Comparison of ENCODE assay signal across 24 cellular contexts in genomic region chr1:17674707-17675505, GRCh38.
DNase-seq lines count a peak whose midpoint lies in the region; ATAC-seq, FAIRE-seq and TF ChIP-seq lines count a peak whose summit lies in the region.
"Had no signal": no experiment of that assay in that cellular context is flagged by ENCODE, and none has a peak within 500 bp of the region (broad histone marks: within the 10 kb centered on the region; RNA-seq: fewer than 3 reads in every experiment).

No MANE protein-coding gene starts in this region.

- H3K27me3 Mint-ChIP-seq in neural progenitor cell (ENCODE audit: insufficient read depth, low read depth), result peaks cover 6% of the 10 kb centered on the region
- H3K27me3 Mint-ChIP-seq: stimulated activated memory B cell treated with anti-CD40 and anti-IgM and Interleukin-4, amounts not matched to agents 10 μg/mL and 1 μg/mL and 100 μg/mL, for 72 hours had no signal

- POLR2A ChIA-PET in K562 (lab: Yijun Ruan, JAX), result no interaction called here

- peaks cover 4% of the 10 kb centered on the region for H3K36me3 Mint-ChIP-seq in neural progenitor cell
- H3K36me3 Mint-ChIP-seq: stimulated activated memory B cell treated with anti-CD40 and anti-IgM and Interleukin-4, amounts not matched to agents 10 μg/mL and 1 μg/mL and 100 μg/mL, for 72 hours had no signal

- peak overlapping the region; percentile 42 for H3K27ac Mint-ChIP-seq in neural progenitor cell
- H3K27ac Mint-ChIP-seq: activated naive CD4-positive, alpha-beta T cell treated with anti-CD3 and anti-CD28 coated beads for 36 hours; stimulated activated memory B cell treated with anti-CD40 and anti-IgM and Interleukin-4, amounts not matched to agents 10 μg/mL and 1 μg/mL and 100 μg/mL, for 72 hours; T-helper 1 cell treated with Interleukin-12 subunit alpha and Interleukin-12 subunit beta and Interleukin-4 antibody, amounts not matched to agents 30 μg/mL and 1 μg/mL, for 36 hours had no signal

- no peak overlapping the region for H3K27ac ChIP-seq in BLaER1
- no peak overlapping the region for H3K27ac ChIP-seq in GM23248
- no peak overlapping the region for H3K27ac ChIP-seq in K562 (ENCODE audit: extremely low read depth, low read depth, low read length)
- H3K27ac ChIP-seq in neural progenitor cell, result no peak overlapping the region
- H3K27ac ChIP-seq: esophagus squamous epithelium, KMS-11, thoracic aorta had no signal

- H3K4me1 ChIP-seq in BLaER1 (peaks cover 93% of the 10 kb centered on the region), GM23248 (ENCODE audit: insufficient read depth) (no peaks in the 10 kb centered on the region), K562 (replicated peaks in 1 of 2; ENCODE audit: control insufficient read depth in 2 of 2, insufficient read depth in 2 of 2, low read length in 2 of 2) (peaks cover 0 to 3% of the 10 kb centered on the region in 2 experiments; a peak in 1 of 5 replicates), neural progenitor cell (peaks cover 28% of the 10 kb centered on the region)

- TF ChIP-seq POLR2A in K562 (conservative IDR thresholded peaks at IDR 0.05), result no peak

- H4K20me1 ChIP-seq in BLaER1, result no peaks in the 10 kb centered on the region
- no peaks in the 10 kb centered on the region for H4K20me1 ChIP-seq in GM23248 (ENCODE audit: insufficient read depth)
- peaks cover 31% of the 10 kb centered on the region for H4K20me1 ChIP-seq in K562 (replicated peaks; ENCODE audit: control insufficient read depth, insufficient read depth, low read length)
- peaks cover 29% of the 10 kb centered on the region for H4K20me1 ChIP-seq in neural progenitor cell (ENCODE audit: low read depth)

- H3K79me2 ChIP-seq in GM23248 (ENCODE audit: insufficient read depth), result no peaks in the 10 kb centered on the region
- no peaks in the 10 kb centered on the region for H3K79me2 ChIP-seq in K562 (ENCODE audit: control insufficient read depth, insufficient read depth, low read length)
- no peaks in the 10 kb centered on the region for H3K79me2 ChIP-seq in neural progenitor cell (ENCODE audit: low read depth)

- H3K9ac ChIP-seq in BLaER1 (no peak overlapping the region), GM23248 (no peak overlapping the region), K562 (ENCODE audit: insufficient read depth in 1 of 2, low read depth in 2 of 2, low read length in 2 of 2) (no peak overlapping the region), neural progenitor cell (no peak overlapping the region)
- H3K9ac ChIP-seq: KMS-11 had no signal

- TF ChIP-seq RAD21 in K562 (CRISPR knock-in tag; conservative IDR thresholded peaks at IDR 0.05 in 1 of 2, IDR thresholded peaks at IDR 0.05 in 1 of 2), result no peak

- H3K9me2 ChIP-seq in GM23248 (ENCODE audit: insufficient read depth), result no peaks in the 10 kb centered on the region

- TF ChIP-seq CTCF in K562 (IDR thresholded peaks at IDR 0.05 in 2 of 3, conservative IDR thresholded peaks at IDR 0.05 in 1 of 3; ENCODE audit: insufficient read depth in 2 of 3, low read depth in 1 of 3, low read length in 3 of 3), result no peak
- TF ChIP-seq CTCF in neural progenitor cell (IDR thresholded peaks at IDR 0.05), result no peak

- H3K9me1 ChIP-seq in K562 (ENCODE audit: control insufficient read depth, insufficient read depth, low read length), result peaks cover 2% of the 10 kb centered on the region

- H3K4me2 ChIP-seq in BLaER1, result peak overlapping the region; percentile 88
- H3K4me2 ChIP-seq in GM23248 (ENCODE audit: unreplicated experiment), result no peak overlapping the region
- H3K4me2 ChIP-seq in K562 (ENCODE audit: insufficient read depth, low read length), result no peak overlapping the region
- H3K4me2 ChIP-seq in neural progenitor cell, result no peak overlapping the region
- H3K4me2 ChIP-seq: KMS-11 had no signal

- 79 to 80% methylated on average over 14 of the region's 14 CpGs for WGBS in GM23248 (ENCODE audit: low coverage in 1 of 2, low lambda C conversion rate in 2 of 2, missing lambda C conversion rate in 2 of 2), 2 experiments
- 5% methylated on average over 14 of the region's 14 CpGs for WGBS in K562 (ENCODE audit: insufficient coverage, low coverage, missing lambda C conversion rate)

- H3K9me3 ChIP-seq in BLaER1, result no peaks in the 10 kb centered on the region
- no peaks in the 10 kb centered on the region for H3K9me3 ChIP-seq in GM23248 (ENCODE audit: low read depth)
- no peaks in the 10 kb centered on the region for H3K9me3 ChIP-seq in K562 (replicated peaks; ENCODE audit: control insufficient read depth, insufficient read depth, low read depth, low read length)
- no peaks in the 10 kb centered on the region for H3K9me3 ChIP-seq in neural progenitor cell (ENCODE audit: low read depth)
- H3K9me3 ChIP-seq: ascending aorta, esophagus squamous epithelium, thoracic aorta had no signal

- H3F3A ChIP-seq in GM23248 (ENCODE audit: insufficient read depth) (peaks cover 7% of the 10 kb centered on the region), neural progenitor cell (ENCODE audit: low read depth) (peaks cover 5% of the 10 kb centered on the region)

- ATAC-seq in K562, result no peak
- no peak for ATAC-seq in GM21723 (IDR thresholded peaks at IDR 0.05; ENCODE audit: unreplicated experiment)
- ATAC-seq: right cardiac atrium; stimulated activated memory B cell treated with anti-CD40 and anti-IgM and Interleukin-4, amounts not matched to agents 10 μg/mL and 1 μg/mL and 100 μg/mL, for 72 hours had no signal

- intact Hi-C loops in K562 (cut with micrococcal nuclease), result no loop called here

- H2AFZ ChIP-seq in GM23248, result no peak overlapping the region
- H2AFZ ChIP-seq in K562 (ENCODE audit: low read depth, low read length), result no peak overlapping the region
- no peak overlapping the region for H2AFZ ChIP-seq in neural progenitor cell (replicated peaks)

- no peak for FAIRE-seq in K562 (lab: Jason Lieb, UNC)
- FAIRE-seq: D721Med, GM12891 had no signal

- no TSS peak for BruUV-seq in K562 (replicated peaks; lab: Mats Ljungman, UMichigan)

- DNase-seq in GM23248, result peak; percentile 42
- DNase-seq in K562 (ENCODE audit: extremely low read depth in 1 of 4, low spot score in 3 of 4), result no peak
- DNase-seq in neural progenitor cell (ENCODE audit: low spot score), result no peak
- DNase-seq in NCI-H82 (lab: John Stamatoyannopoulos, UW), result no peak
- DNase-seq in HuH-7 (ENCODE audit: low spot score), result no peak
- DNase-seq: activated CD4-positive, alpha-beta T cell treated with anti-CD3 and anti-CD28 coated beads, Interleukin-2, amount 50 U/mL, for 4 hours; activated naive CD4-positive, alpha-beta T cell treated with anti-CD3 and anti-CD28 coated beads for 36 hours; activated T-cell treated with anti-CD3 and anti-CD28 coated beads for 4 hours; effector CD8-positive, alpha-beta T cell; esophagus squamous epithelium; NCI-H1105 treated with DMSO at 0.1 percent for 48 hours; NCI-H510A treated with DMSO at 0.1 percent for 48 hours; nucleus accumbens; SIG-M5 had no signal

- in situ Hi-C loops in GM23248 (cut with MboI), result loop anchor here (25.0 kb wide), 1 partner anchor 912 kb away; no protein-coding TSS in a partner anchor
- in situ Hi-C loops in K562 (cut with MboI), result loop anchor here (10.0 kb wide), 1 partner anchor 550 kb away; no protein-coding TSS in a partner anchor

- no peaks in the 10 kb centered on the region for H3K27me3 ChIP-seq in BLaER1
- H3K27me3 ChIP-seq in GM23248 (replicated peaks; ENCODE audit: insufficient read depth), result no peaks in the 10 kb centered on the region
- peaks cover 13 to 48% of the 10 kb centered on the region in 2 experiments; a peak in 3 of 5 replicates for H3K27me3 ChIP-seq in K562 (ENCODE audit: control insufficient read depth in 2 of 2, insufficient read depth in 2 of 2, low read length in 2 of 2)
- H3K27me3 ChIP-seq in neural progenitor cell, result no peaks in the 10 kb centered on the region
- H3K27me3 ChIP-seq: ascending aorta, esophagus squamous epithelium had no signal

- no peak overlapping the region for H3K4me3 Mint-ChIP-seq in neural progenitor cell
- H3K4me3 Mint-ChIP-seq: activated naive CD4-positive, alpha-beta T cell treated with anti-CD3 and anti-CD28 coated beads for 36 hours; stimulated activated memory B cell treated with anti-CD40 and anti-IgM and Interleukin-4, amounts not matched to agents 10 μg/mL and 1 μg/mL and 100 μg/mL, for 72 hours; T-helper 1 cell treated with Interleukin-12 subunit alpha and Interleukin-12 subunit beta and Interleukin-4 antibody, amounts not matched to agents 30 μg/mL and 1 μg/mL, for 36 hours had no signal

- peaks cover 52% of the 10 kb centered on the region for H3K4me1 Mint-ChIP-seq in neural progenitor cell

- CTCF ChIA-PET in K562 (lab: Yijun Ruan, JAX; ENCODE audit: low intra/inter-chr PET ratio), result no interaction called here

- H3K4me3 ChIP-seq in BLaER1, result no peak overlapping the region
- no peak overlapping the region for H3K4me3 ChIP-seq in GM23248
- no peak overlapping the region for H3K4me3 ChIP-seq in K562
- H3K4me3 ChIP-seq in neural progenitor cell, result no peak overlapping the region
- H3K4me3 ChIP-seq: ascending aorta, esophagus squamous epithelium, thoracic aorta had no signal

- no peak for TF ChIP-seq EP300 in K562 (IDR thresholded peaks at IDR 0.05; ENCODE audit: low read length)

- no peaks in the 10 kb centered on the region for H3K9me3 Mint-ChIP-seq in neural progenitor cell
- H3K9me3 Mint-ChIP-seq: activated naive CD4-positive, alpha-beta T cell treated with anti-CD3 and anti-CD28 coated beads for 36 hours; T-helper 1 cell treated with Interleukin-12 subunit alpha and Interleukin-12 subunit beta and Interleukin-4 antibody, amounts not matched to agents 30 μg/mL and 1 μg/mL, for 36 hours had no signal

- peaks cover 8% of the 10 kb centered on the region; the same call in 1 of the 2 replicates for H3K36me3 ChIP-seq in BLaER1
- H3K36me3 ChIP-seq in GM23248 (ENCODE audit: low read depth), result no peaks in the 10 kb centered on the region
- H3K36me3 ChIP-seq in K562 (ENCODE audit: control insufficient read depth, insufficient read depth, low read length), result no peaks in the 10 kb centered on the region
- no peaks in the 10 kb centered on the region for H3K36me3 ChIP-seq in neural progenitor cell

TF ChIP-seq in K562, 482 proteins besides CTCF, POLR2A, EP300 and RAD21:
- no peak for TF ChIP-seq GTF2E2 (tag; IDR thresholded peaks at IDR 0.05)
- TF ChIP-seq CEBPB (tag; IDR thresholded peaks at IDR 0.05), result peak; percentile 45
- TF ChIP-seq TFE3 (CRISPR knock-in tag; IDR thresholded peaks at IDR 0.05), result peak; percentile 44; the same call in 1 of the 2 replicates
TF ChIP-seq in K562: peak in this region for 2.
